Comparison of ENCODE assay signal across 19 cellular contexts in genomic region chr11:65251476-65251875, GRCh38. TPM values are rescaled to one million over a fixed set of nuclear protein-coding genes. Genes with fewer than 3 reads are reported as not detected.
A peak's percentile ranks its signal among the peaks of the same experiment; 100 is the strongest.
DNase-seq lines count a peak whose midpoint lies in the region; ATAC-seq, FAIRE-seq and TF ChIP-seq lines count a peak whose summit lies in the region.
"Had no signal": no experiment of that assay in that cellular context is flagged by ENCODE, and none has a peak within 500 bp of the region (broad histone marks: within the 10 kb centered on the region; RNA-seq: fewer than 3 reads in every experiment).

No MANE protein-coding gene starts in this region.

- no peaks in the 10 kb centered on the region for H3K79me1 ChIP-seq in IMR-90 (ENCODE audit: low read depth in 1 of 2, low read length in 2 of 2)
- H3K79me1 ChIP-seq in H1 (ENCODE audit: low read depth, low read length), result no peaks in the 10 kb centered on the region

- FAIRE-seq in H1 (lab: Jason Lieb, UNC), result no peak
- FAIRE-seq: A204.1, HTR-8/SVneo had no signal

- H3K9ac ChIP-seq in IMR-90 (ENCODE audit: low read depth, low read length), result no peak overlapping the region
- H3K9ac ChIP-seq in H1 (replicated peaks in 1 of 4; ENCODE audit: extremely low read depth in 1 of 4, low read depth in 3 of 4, low read length in 3 of 4), result no peak overlapping the region

- no peak for TF ChIP-seq POLR2A in IMR-90 (IDR thresholded peaks at IDR 0.05; ENCODE audit: low read depth, low read length)
- TF ChIP-seq POLR2A in H1 (IDR thresholded peaks at IDR 0.05; ENCODE audit: control extremely low read depth in 1 of 2, low read depth in 2 of 2, low read length in 2 of 2), result no peak

- no peaks in the 10 kb centered on the region for H3K79me2 ChIP-seq in H1 (ENCODE audit: control insufficient read depth in 1 of 2, insufficient read depth in 2 of 2, low read length in 2 of 2)

- DNase-seq in AG09309 (ENCODE audit: low read depth) (peak; percentile 10), IMR-90 (peak; percentile 11), H1 (ENCODE audit: low read depth in 1 of 2, low spot score in 2 of 2) (no peak), myocyte (ENCODE audit: low read depth) (peak; percentile 3), GM10266 (ENCODE audit: extremely low spot score) (no peak), NCI-H146 treated with DMSO at 0.1 percent for 48 hours (lab: John Stamatoyannopoulos, UW; ENCODE audit: unreplicated experiment) (no peak), DMS 273 treated with DMSO at 0.1 percent for 48 hours (lab: John Stamatoyannopoulos, UW) (no peak), left colon (no peak)
- DNase-seq: CD4-positive, CD25-positive, alpha-beta regulatory T cell; DMS53; NCI-H1930; NCI-H2171; NCI-H446; NCI-H69; SHP77 treated with DMSO at 0.1 percent for 48 hours had no signal

- H3K27me3 ChIP-seq in IMR-90 (ENCODE audit: control insufficient read depth, insufficient read depth, low read length) (peaks cover under 1% of the 10 kb centered on the region; the same call in 1 of the 2 replicates), H1 (replicated peaks in 1 of 4; ENCODE audit: control insufficient read depth in 3 of 4, extremely low read depth in 1 of 4, insufficient read depth in 3 of 4, low read length in 3 of 4) (no peaks in the 10 kb centered on the region)

- no peak for TF ChIP-seq RAD21 in IMR-90 (IDR thresholded peaks at IDR 0.05; ENCODE audit: low read length)
- no peak for TF ChIP-seq RAD21 in H1 (IDR thresholded peaks at IDR 0.05 in 1 of 2, conservative IDR thresholded peaks at IDR 0.05 in 1 of 2; ENCODE audit: low read depth in 2 of 2, low read length in 2 of 2)

- no peaks in the 10 kb centered on the region for H3K23me2 ChIP-seq in H1 (ENCODE audit: low read depth, low read length)

- H3K9me1 ChIP-seq in IMR-90 (ENCODE audit: insufficient read depth, low read length), result no peaks in the 10 kb centered on the region

- H3K23ac ChIP-seq in IMR-90 (ENCODE audit: low read depth, low read length) (no peak overlapping the region), H1 (ENCODE audit: insufficient read length) (no peak overlapping the region)

- H2BK5ac ChIP-seq in IMR-90 (ENCODE audit: low read depth, low read length, poor library complexity, severe bottlenecking), result no peak overlapping the region
- H2BK5ac ChIP-seq in H1 (ENCODE audit: low read depth, low read length), result no peak overlapping the region

- H4K5ac ChIP-seq in IMR-90 (ENCODE audit: low read depth, low read length), result no peak overlapping the region
- no peak overlapping the region for H4K5ac ChIP-seq in H1 (ENCODE audit: insufficient read length, low read depth, low read length)

- intact Hi-C loops in IMR-90 (cut with micrococcal nuclease), result loop anchor here (5.0 kb wide), 1 partner anchor 139 kb away; the partner anchor contains the start of gene TM7SF2
- intact Hi-C loops in left colon (cut with DNase I, micrococcal nuclease), result no loop called here

- H2BK12ac ChIP-seq in H1 (ENCODE audit: low read depth, low read length), result no peak overlapping the region

- H2AFZ ChIP-seq in IMR-90 (replicated peaks; ENCODE audit: low read length, poor library complexity), result no peak overlapping the region
- no peak overlapping the region for H2AFZ ChIP-seq in H1 (ENCODE audit: low read length)

- H2BK15ac ChIP-seq in IMR-90 (ENCODE audit: low read depth, low read length) (no peak overlapping the region), H1 (ENCODE audit: low read length) (no peak overlapping the region)

- CTCF ChIA-PET in IMR-90 (lab: Yijun Ruan, JAX), result interaction anchor here (1.6 kb wide), 1 partner anchor 27 kb away, joined by 5 read pairs; no protein-coding TSS in a partner anchor
- CTCF ChIA-PET in H1 (lab: Charles Lee; ENCODE audit: partially characterized antibody), result interaction anchor here (0.9 to 10.2 kb wide), 21 partner anchors 8 to 859 kb away, joined by 3 to 258 read pairs (median 8); partner anchors contain the start of genes CAPN1, CDC42EP2, FAU and MRPL49

- H3K14ac ChIP-seq in IMR-90 (replicated peaks; ENCODE audit: low read depth, low read length) (no peak overlapping the region), H1 (ENCODE audit: insufficient read length) (no peak overlapping the region)

- ATAC-seq in IMR-90 (ENCODE audit: low read depth) (no peak), left colon (no peak)
- ATAC-seq: HCT116 had no signal

- H3K4ac ChIP-seq in IMR-90 (ENCODE audit: low read depth, low read length) (no peak overlapping the region), H1 (replicated peaks; ENCODE audit: insufficient read length, low read depth, low read length) (no peak overlapping the region)

- dilution Hi-C loops in IMR-90 (cut with HindIII; ENCODE audit: low sequenced_read_pairs, unreplicated experiment), result no loop called here

- H3K4me2 ChIP-seq in IMR-90 (ENCODE audit: low read depth, low read length) (no peak overlapping the region), H1 (ENCODE audit: insufficient read depth in 1 of 2, low read depth in 2 of 2, low read length in 2 of 2) (no peak overlapping the region)

- H3K36me3 ChIP-seq in IMR-90 (ENCODE audit: control insufficient read depth, insufficient read depth, low read length), result no peaks in the 10 kb centered on the region
- no peaks in the 10 kb centered on the region for H3K36me3 ChIP-seq in H1 (ENCODE audit: control insufficient read depth in 2 of 4, insufficient read depth in 4 of 4, low read length in 3 of 4)

- H2AK9ac ChIP-seq in IMR-90 (replicated peaks; ENCODE audit: low read depth, low read length, poor library complexity), result no peak overlapping the region

- H2AK5ac ChIP-seq in IMR-90 (ENCODE audit: low read depth, low read length) (no peak overlapping the region), H1 (ENCODE audit: low read depth, low read length) (no peak overlapping the region)

- no peaks in the 10 kb centered on the region for H3K4me1 ChIP-seq in IMR-90 (ENCODE audit: control insufficient read depth, insufficient read depth, low read length)
- H3K4me1 ChIP-seq in H1 (replicated peaks in 1 of 4; ENCODE audit: control insufficient read depth in 3 of 4, insufficient read depth in 4 of 4, low read length in 3 of 4), result no peaks in the 10 kb centered on the region; a peak in 2 of 7 replicates

- H4K20me1 ChIP-seq in IMR-90 (ENCODE audit: insufficient read depth, low read length) (no peaks in the 10 kb centered on the region), H1 (replicated peaks in 1 of 2; ENCODE audit: control insufficient read depth in 1 of 2, insufficient read depth in 2 of 2, low read length in 2 of 2) (no peaks in the 10 kb centered on the region)

- no peak overlapping the region for H3K56ac ChIP-seq in IMR-90 (ENCODE audit: extremely low read depth, insufficient read depth, low read length)
- no peak overlapping the region for H3K56ac ChIP-seq in H1 (replicated peaks; ENCODE audit: insufficient read length, low read depth, low read length)

- WGBS in IMR-90 (ENCODE audit: extremely low coverage in 2 of 2, insufficient read length in 1 of 2), 2 experiments, result 83% methylated on average over 3 of the region's 9 CpGs; no CpG with 5 or more reads in 1 of the 2 experiments
- 92% methylated on average over 9 of the region's 9 CpGs; no CpG with 5 or more reads in 1 of the 2 experiments for WGBS in H1 (ENCODE audit: extremely low coverage in 1 of 2, insufficient coverage in 1 of 2, insufficient read length in 1 of 2, insufficient replicate concordance in 2 of 2, low coverage in 1 of 2, low lambda C conversion rate in 2 of 2, missing lambda C conversion rate in 1 of 2), 2 experiments

- H4K91ac ChIP-seq in IMR-90 (ENCODE audit: insufficient read depth, low read depth, low read length), result no peak overlapping the region
- H4K91ac ChIP-seq in H1 (replicated peaks; ENCODE audit: insufficient read length, low read length), result peak overlapping the region; percentile 54

- H3K4me3 ChIP-seq in AG09309 (ENCODE audit: control insufficient read depth, low read depth, low read length) (no peak overlapping the region), IMR-90 (ENCODE audit: insufficient read depth, low read depth, low read length) (no peak overlapping the region), H1 (ENCODE audit: extremely low read depth in 1 of 4, insufficient read depth in 2 of 4, low read depth in 3 of 4, low read length in 4 of 4) (no peak overlapping the region)

- in situ Hi-C loops in IMR-90 (cut with MboI; ENCODE audit: low sequenced_read_pairs), result no loop called here

- no peak overlapping the region for H4K8ac ChIP-seq in IMR-90 (ENCODE audit: low read depth in 2 of 2, low read length in 2 of 2)
- no peak overlapping the region for H4K8ac ChIP-seq in H1 (ENCODE audit: extremely low read depth, insufficient read depth, low read length)

- POLR2A ChIA-PET in IMR-90 (lab: Charles Lee; ENCODE audit: unreplicated experiment) (no interaction called here), H1 (lab: Charles Lee; ENCODE audit: partially characterized antibody) (interaction anchor here (0.9 to 6.2 kb wide), 10 partner anchors 8 to 141 kb away, joined by 3 to 60 read pairs (median 4); partner anchors contain the start of gene TM7SF2)

- TF ChIP-seq CTCF in AG09309 (IDR thresholded peaks at IDR 0.05; ENCODE audit: control insufficient read depth, insufficient read depth, low read depth, low read length, missing control alignments), result no peak
- TF ChIP-seq CTCF in IMR-90 (conservative IDR thresholded peaks at IDR 0.05; ENCODE audit: low read depth, low read length), result no peak
- no peak for TF ChIP-seq CTCF in H1 (IDR thresholded peaks at IDR 0.05; ENCODE audit: control extremely low read depth in 1 of 3, insufficient read depth in 1 of 3, low read depth in 1 of 3, low read length in 3 of 3)
- TF ChIP-seq CTCF in GM10266 (IDR thresholded peaks at IDR 0.05; ENCODE audit: control insufficient read depth, insufficient read depth, low read depth, missing control alignments), result no peak

- H2BK120ac ChIP-seq in IMR-90 (ENCODE audit: low read depth, low read length) (no peak overlapping the region), H1 (replicated peaks; ENCODE audit: low read depth, low read length) (no peak overlapping the region)

- H2BK20ac ChIP-seq in IMR-90 (ENCODE audit: low read depth, low read length), result no peak overlapping the region
- no peak overlapping the region for H2BK20ac ChIP-seq in H1 (ENCODE audit: low read length)

- H3K9me3 ChIP-seq in IMR-90 (ENCODE audit: control insufficient read depth, insufficient read depth, low read length) (no peaks in the 10 kb centered on the region), H1 (ENCODE audit: insufficient read depth in 2 of 2, low read depth in 1 of 2, low read length in 1 of 2) (no peaks in the 10 kb centered on the region)

- no TSS peak for BruUV-seq in IMR-90 (replicated peaks; lab: Mats Ljungman, UMichigan)

- H3K27ac ChIP-seq in IMR-90 (ENCODE audit: insufficient read depth, low read length), result no peak overlapping the region
- H3K27ac ChIP-seq in H1 (ENCODE audit: low read depth, low read length), result no peak overlapping the region
- H3K27ac ChIP-seq: HL-60 had no signal

- H3K18ac ChIP-seq in IMR-90 (ENCODE audit: low read depth, low read length), result no peak overlapping the region
- H3K18ac ChIP-seq in H1 (ENCODE audit: extremely low read depth, low read length), result no peak overlapping the region

- no peak for TF ChIP-seq EP300 in H1 (IDR thresholded peaks at IDR 0.05; ENCODE audit: borderline replicate concordance in 1 of 2, low read depth in 2 of 2, low read length in 2 of 2)

RNA-seq across cellular contexts. Expression of gene POLA2, which starts 10.3 kb away (rescaled TPM):
- 12.2 and 14.2 TPM in 2 replicates for total RNA-seq in IMR-90 (2012; rRNA removed)
- 17.3 and 19.9 TPM in 2 replicates for polyA plus RNA-seq in IMR-90 (2012; rRNA removed)
- polyA plus RNA-seq in IMR-90 (2012; cell fraction: cytosol; rRNA removed), result 7.9 and 20.1 TPM in 2 replicates
- 12.7 and 14.4 TPM in 2 replicates for polyA plus RNA-seq in IMR-90 (2012; cell fraction: nucleus; rRNA removed; ENCODE audit: low replicate concordance)
- total RNA-seq in H1 (2021; fragmentation: NEBNext Ultra II Directional; extraction: Animal tissue kit (Norgen Biotek cat#: 25700)), result 31.2 and 34.6 TPM in 2 replicates
- polyA plus RNA-seq in H1 (2011; rRNA removed), result 48.1 and 55.9 TPM in 2 replicates
- polyA plus RNA-seq in H1 (2011; cell fraction: cytosol; rRNA removed), result 49.0 TPM
- polyA plus RNA-seq in H1 (2011; cell fraction: nucleus; rRNA removed), result 52.8 TPM
- polyA plus RNA-seq in H1 (2012, experiment 1 of 2), result 28.2 to 35.6 TPM (median 32.2 TPM) in 4 replicates
- 17.1 TPM for polyA plus RNA-seq in H1 (2012, experiment 2 of 2)
- polyA plus RNA-seq in H1 (2013, experiment 1 of 2), result 13.1 TPM
- 10.8 TPM for polyA plus RNA-seq in H1 (2013, experiment 2 of 2)
- polyA minus RNA-seq in H1 (2011; rRNA and poly(A)+ RNA removed), result 95.6 and 117 TPM in 2 replicates
- 36.3 TPM for polyA minus RNA-seq in H1 (2011; cell fraction: cytosol; rRNA and poly(A)+ RNA removed)
- polyA minus RNA-seq in H1 (2011; cell fraction: nucleus; rRNA and poly(A)+ RNA removed), result 67.8 TPM
- 3.2 and 4.5 TPM in 2 replicates for total RNA-seq in myocyte
- polyA plus RNA-seq in myocyte (2012), result 9.6 TPM
- 1 to 10 TPM; 4.3 to 9.8 TPM for total RNA-seq in left colon

Comparison
In these comparisons a context has a peak if more than half of its experiments do, and no peak if none do; other contexts are left out.
1. DNase-seq: peak in AG09309 (single experiment), IMR-90 (single experiment) and myocyte (single experiment); none in H1 (0 of 2), GM10266 (single experiment), NCI-H146 treated with DMSO at 0.1 percent for 48 hours (single experiment), DMS 273 treated with DMSO at 0.1 percent for 48 hours (single experiment) and left colon (0 of 2).